ENCODE assay signal across 10 cellular contexts in the genomic region with DNA sequence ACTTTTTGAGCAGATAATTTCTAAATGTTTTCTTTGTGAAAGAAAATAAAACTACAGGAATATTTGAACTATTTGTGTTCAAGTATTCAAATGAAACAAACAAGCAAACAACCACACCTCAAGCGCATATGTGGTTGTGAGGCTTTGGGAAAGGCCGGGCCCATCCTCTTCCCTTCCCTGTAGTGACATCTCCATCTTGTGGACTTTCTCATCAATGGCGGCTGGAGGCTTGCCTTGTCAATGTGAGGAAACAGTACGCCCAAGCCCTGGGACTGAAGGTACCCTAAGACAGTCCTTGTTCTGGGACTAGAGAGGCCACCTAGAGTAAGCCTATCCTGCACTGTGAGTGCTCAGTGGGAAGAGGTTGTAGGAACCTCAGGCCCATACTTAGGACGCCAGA.
DNase-seq lines count a peak whose midpoint lies in the region; ATAC-seq, FAIRE-seq and TF ChIP-seq lines count a peak whose summit lies in the region.
"Had no signal": no experiment of that assay in that cellular context is flagged by ENCODE, and none has a peak within 500 bp of the region (broad histone marks: within the 10 kb centered on the region; RNA-seq: fewer than 3 reads in every experiment).

No MANE protein-coding gene starts in this region.

- H4K91ac ChIP-seq in IMR-90 (ENCODE audit: insufficient read depth, low read depth, low read length), result peak overlapping the region; percentile 55; the same call in 1 of the 2 replicates
- no peak overlapping the region for H4K91ac ChIP-seq in neuronal stem cell (ENCODE audit: low read depth, low read length, poor library complexity)

- H3K4me3 Mint-ChIP-seq in activated T-cell treated with anti-CD3 and anti-CD28 coated beads, Interleukin-2, amount 50 U/mL, for 24 hours, result no peak overlapping the region
- H3K4me3 Mint-ChIP-seq: activated T-helper 1 cell treated with anti-CD3 and anti-CD28 coated beads, Interleukin-12 subunit alpha, Interleukin-12 subunit beta, Interleukin-2, Interleukin-4 antibody, amounts not matched to agents 30 ng/mL and 10 ng/mL and 1 ng/mL, durations not matched to agents 14 hours and 24 hours and 36 hours had no signal

- no peak for FAIRE-seq in K562 (lab: Jason Lieb, UNC)

- no peaks in the 10 kb centered on the region for H3K27me3 ChIP-seq in IMR-90 (ENCODE audit: control insufficient read depth, insufficient read depth, low read length)
- peaks cover 4 to 13% of the 10 kb centered on the region in 2 experiments; a peak in 3 of 5 replicates for H3K27me3 ChIP-seq in K562 (ENCODE audit: control insufficient read depth in 2 of 2, insufficient read depth in 2 of 2, low read length in 2 of 2)
- no peaks in the 10 kb centered on the region for H3K27me3 ChIP-seq in neuronal stem cell (ENCODE audit: control insufficient read depth in 3 of 3, insufficient read depth in 3 of 3, low read depth in 1 of 3, low read length in 3 of 3)

- dilution Hi-C loops in IMR-90 (cut with HindIII; ENCODE audit: low sequenced_read_pairs, unreplicated experiment), result no loop called here

- WGBS in IMR-90 (ENCODE audit: extremely low coverage in 2 of 2, insufficient read length in 1 of 2), 2 experiments, result no CpG with 5 or more reads among the region's 5 CpGs
- WGBS in K562 (ENCODE audit: insufficient coverage, low coverage, missing lambda C conversion rate), result 6% methylated on average over 5 of the region's 5 CpGs
- no CpG with 5 or more reads among the region's 5 CpGs for WGBS in neuronal stem cell (ENCODE audit: extremely low coverage in 2 of 2, insufficient read length in 2 of 2, insufficient replicate concordance in 1 of 2), 2 donors

- H3K27me3 Mint-ChIP-seq in activated T-cell treated with anti-CD3 and anti-CD28 coated beads, Interleukin-2, amount 50 U/mL, for 24 hours, result peaks cover 15% of the 10 kb centered on the region

- no peak overlapping the region for H2BK15ac ChIP-seq in IMR-90 (ENCODE audit: low read depth, low read length)
- no peak overlapping the region for H2BK15ac ChIP-seq in neuronal stem cell (ENCODE audit: low read length)

- H3K79me2 ChIP-seq in K562 (ENCODE audit: control insufficient read depth, insufficient read depth, low read length), result no peaks in the 10 kb centered on the region

- H3K4me1 ChIP-seq in IMR-90 (ENCODE audit: control insufficient read depth, insufficient read depth, low read length) (peaks cover 6% of the 10 kb centered on the region), K562 (replicated peaks in 1 of 2; ENCODE audit: control insufficient read depth in 2 of 2, insufficient read depth in 2 of 2, low read length in 2 of 2) (no peaks in the 10 kb centered on the region), neuronal stem cell (ENCODE audit: control insufficient read depth in 2 of 2, insufficient read depth in 1 of 2, low read depth in 1 of 2, low read length in 2 of 2) (no peaks in the 10 kb centered on the region)

- H3K9me1 ChIP-seq in IMR-90 (ENCODE audit: insufficient read depth, low read length) (peaks cover 22% of the 10 kb centered on the region), K562 (ENCODE audit: control insufficient read depth, insufficient read depth, low read length) (no peaks in the 10 kb centered on the region)

- H3K79me1 ChIP-seq in IMR-90 (ENCODE audit: low read depth in 1 of 2, low read length in 2 of 2) (no peaks in the 10 kb centered on the region), neuronal stem cell (ENCODE audit: low read depth, low read length) (no peaks in the 10 kb centered on the region)

- no peaks in the 10 kb centered on the region for H3K4me1 Mint-ChIP-seq in activated T-cell treated with anti-CD3 and anti-CD28 coated beads, Interleukin-2, amount 50 U/mL, for 24 hours (ENCODE audit: low read depth)

- no peak overlapping the region for H3K27ac ChIP-seq in IMR-90 (ENCODE audit: insufficient read depth, low read length)
- no peak overlapping the region for H3K27ac ChIP-seq in K562 (ENCODE audit: extremely low read depth, low read depth, low read length)
- H3K27ac ChIP-seq in neuronal stem cell (replicated peaks; ENCODE audit: low read length), result no peak overlapping the region
- H3K27ac ChIP-seq: 22Rv1 had no signal

- ATAC-seq in IMR-90 (ENCODE audit: low read depth) (peak; percentile 73), K562 (peak; percentile 74), GM19351 (IDR thresholded peaks at IDR 0.05; ENCODE audit: unreplicated experiment) (no peak)

- peak overlapping the region; percentile 51 for H2AK5ac ChIP-seq in IMR-90 (ENCODE audit: low read depth, low read length)
- no peak overlapping the region for H2AK5ac ChIP-seq in neuronal stem cell (ENCODE audit: low read depth, low read length)

- in situ Hi-C loops in IMR-90 (cut with MboI; ENCODE audit: low sequenced_read_pairs), result no loop called here
- in situ Hi-C loops in K562 (cut with MboI), result no loop called here

- BruUV-seq in IMR-90 (replicated peaks; lab: Mats Ljungman, UMichigan), result no TSS peak
- BruUV-seq in K562 (replicated peaks; lab: Mats Ljungman, UMichigan), result no TSS peak

- no peak overlapping the region for H3K27ac Mint-ChIP-seq in activated T-cell treated with anti-CD3 and anti-CD28 coated beads, Interleukin-2, amount 50 U/mL, for 24 hours
- H3K27ac Mint-ChIP-seq: activated T-helper 1 cell treated with anti-CD3 and anti-CD28 coated beads, Interleukin-12 subunit alpha, Interleukin-12 subunit beta, Interleukin-2, Interleukin-4 antibody, amounts not matched to agents 30 ng/mL and 10 ng/mL and 1 ng/mL, durations not matched to agents 14 hours and 24 hours and 36 hours had no signal

- no peak overlapping the region for H4K5ac ChIP-seq in IMR-90 (ENCODE audit: low read depth, low read length)

- H3K18ac ChIP-seq in IMR-90 (ENCODE audit: low read depth, low read length) (no peak overlapping the region), neuronal stem cell (ENCODE audit: low read length) (peak overlapping the region; percentile 9)

- H3K9me3 ChIP-seq in IMR-90 (ENCODE audit: control insufficient read depth, insufficient read depth, low read length) (no peaks in the 10 kb centered on the region), K562 (replicated peaks; ENCODE audit: control insufficient read depth, insufficient read depth, low read depth, low read length) (no peaks in the 10 kb centered on the region), neuronal stem cell (replicated peaks in 1 of 2; ENCODE audit: control insufficient read depth in 2 of 2, insufficient read depth in 1 of 2, low read depth in 1 of 2, low read length in 2 of 2) (peaks cover 0 to 2% of the 10 kb centered on the region in 2 donors)

- CTCF ChIA-PET in IMR-90 (lab: Yijun Ruan, JAX), result interaction anchor here (1.2 kb wide), 1 partner anchor 26 kb away, joined by 4 read pairs; no protein-coding TSS in a partner anchor
- CTCF ChIA-PET in K562 (lab: Yijun Ruan, JAX; ENCODE audit: low intra/inter-chr PET ratio), result no interaction called here

- intact Hi-C loops in IMR-90 (cut with micrococcal nuclease), result loop anchor here (2.0 to 10.0 kb wide), 2 partner anchors 365 to 567 kb away; partner anchors contain the start of gene FHOD3
- intact Hi-C loops in K562 (cut with micrococcal nuclease), result no loop called here

- no peak overlapping the region for H3K23ac ChIP-seq in IMR-90 (ENCODE audit: low read depth, low read length)
- no peak overlapping the region for H3K23ac ChIP-seq in neuronal stem cell (ENCODE audit: low read depth, low read length, poor library complexity)

- H2AFZ ChIP-seq in IMR-90 (replicated peaks; ENCODE audit: low read length, poor library complexity), result peak overlapping the region; percentile 34
- no peak overlapping the region for H2AFZ ChIP-seq in K562 (ENCODE audit: low read depth, low read length)
- no peak overlapping the region for H2AFZ ChIP-seq in neuronal stem cell (ENCODE audit: low read length)

- H4K8ac ChIP-seq in IMR-90 (ENCODE audit: low read depth in 2 of 2, low read length in 2 of 2) (peak overlapping the region in 1 of 2 experiments; percentile 46; a peak in 1 of 4 replicates), neuronal stem cell (ENCODE audit: low read depth, low read length) (no peak overlapping the region)

- H3K9me3 Mint-ChIP-seq in activated T-cell treated with anti-CD3 and anti-CD28 coated beads, Interleukin-2, amount 50 U/mL, for 24 hours, result no peaks in the 10 kb centered on the region
- H3K9me3 Mint-ChIP-seq: activated T-helper 1 cell treated with anti-CD3 and anti-CD28 coated beads, Interleukin-12 subunit alpha, Interleukin-12 subunit beta, Interleukin-2, Interleukin-4 antibody, amounts not matched to agents 30 ng/mL and 10 ng/mL and 1 ng/mL, durations not matched to agents 14 hours and 24 hours and 36 hours had no signal

- H3K4ac ChIP-seq in IMR-90 (ENCODE audit: low read depth, low read length) (no peak overlapping the region), neuronal stem cell (ENCODE audit: low read length) (no peak overlapping the region)

- no peak overlapping the region for H2AK9ac ChIP-seq in IMR-90 (replicated peaks; ENCODE audit: low read depth, low read length, poor library complexity)

- H3K4me2 ChIP-seq in IMR-90 (ENCODE audit: low read depth, low read length), result no peak overlapping the region
- H3K4me2 ChIP-seq in K562 (ENCODE audit: insufficient read depth, low read length), result no peak overlapping the region
- no peak overlapping the region for H3K4me2 ChIP-seq in neuronal stem cell (ENCODE audit: insufficient read depth, low read length, poor library complexity, severe bottlenecking)

- TF ChIP-seq POLR2A in IMR-90 (IDR thresholded peaks at IDR 0.05; ENCODE audit: low read depth, low read length), result no peak
- no peak for TF ChIP-seq POLR2A in K562 (conservative IDR thresholded peaks at IDR 0.05)

- TF ChIP-seq RAD21 in IMR-90 (IDR thresholded peaks at IDR 0.05; ENCODE audit: low read length) (peak; percentile 67), K562 (CRISPR knock-in tag; conservative IDR thresholded peaks at IDR 0.05 in 1 of 2, IDR thresholded peaks at IDR 0.05 in 1 of 2) (peak; percentile 19 to 55; a peak in 3 of 4 replicates)

- H2BK20ac ChIP-seq in IMR-90 (ENCODE audit: low read depth, low read length), result no peak overlapping the region

- no peak overlapping the region for H2BK12ac ChIP-seq in neuronal stem cell (ENCODE audit: low read length)

- H3K4me3 ChIP-seq in IMR-90 (ENCODE audit: insufficient read depth, low read depth, low read length) (no peak overlapping the region), K562 (no peak overlapping the region), neuronal stem cell (ENCODE audit: low read length in 2 of 2) (no peak overlapping the region)

- no peak for TF ChIP-seq EP300 in K562 (IDR thresholded peaks at IDR 0.05; ENCODE audit: low read length)

- peak; percentile 48 for TF ChIP-seq CTCF in IMR-90 (conservative IDR thresholded peaks at IDR 0.05; ENCODE audit: low read depth, low read length)
- TF ChIP-seq CTCF in K562 (IDR thresholded peaks at IDR 0.05 in 2 of 3, conservative IDR thresholded peaks at IDR 0.05 in 1 of 3; ENCODE audit: insufficient read depth in 2 of 3, low read depth in 1 of 3, low read length in 3 of 3), result peak in 2 of 3 experiments; percentile 23 to 42; a peak in 3 of 6 replicates

- H3K36me3 Mint-ChIP-seq in activated T-cell treated with anti-CD3 and anti-CD28 coated beads, Interleukin-2, amount 50 U/mL, for 24 hours (ENCODE audit: low read depth), result no peaks in the 10 kb centered on the region

- H3K56ac ChIP-seq in IMR-90 (ENCODE audit: extremely low read depth, insufficient read depth, low read length), result no peak overlapping the region

- H2BK5ac ChIP-seq in IMR-90 (ENCODE audit: low read depth, low read length, poor library complexity, severe bottlenecking) (no peak overlapping the region), neuronal stem cell (ENCODE audit: low read length) (no peak overlapping the region)

- H4K20me1 ChIP-seq in IMR-90 (ENCODE audit: insufficient read depth, low read length), result no peaks in the 10 kb centered on the region
- H4K20me1 ChIP-seq in K562 (replicated peaks; ENCODE audit: control insufficient read depth, insufficient read depth, low read length), result no peaks in the 10 kb centered on the region; the same call in 1 of the 2 replicates

- POLR2A ChIA-PET in IMR-90 (lab: Charles Lee; ENCODE audit: unreplicated experiment), result no interaction called here
- POLR2A ChIA-PET in K562 (lab: Yijun Ruan, JAX), result no interaction called here

- DNase-seq in DMS 273 (lab: John Stamatoyannopoulos, UW; ENCODE audit: unreplicated experiment), result peak; percentile 43
- DNase-seq in DMS 273 treated with DMSO at 0.1 percent for 48 hours (lab: John Stamatoyannopoulos, UW), result no peak
- peak; percentile 28 for DNase-seq in IMR-90
- DNase-seq in K562 (ENCODE audit: extremely low read depth in 1 of 4, low spot score in 3 of 4), result peak in 1 of 4 experiments; percentile 29
- no peak for DNase-seq in neuronal stem cell (ENCODE audit: low spot score)
- DNase-seq in activated gamma-delta T cell treated with Interleukin-2 at 50 U/mL for 16 hours, result no peak
- DNase-seq in activated T-cell treated with anti-CD3 and anti-CD28 coated beads, Interleukin-2, amount 50 U/mL, for 24 hours, result no peak

- H2BK120ac ChIP-seq in IMR-90 (ENCODE audit: low read depth, low read length) (no peak overlapping the region), neuronal stem cell (ENCODE audit: low read depth, low read length) (no peak overlapping the region)

- no peak overlapping the region for H3K14ac ChIP-seq in IMR-90 (replicated peaks; ENCODE audit: low read depth, low read length)
- no peak overlapping the region for H3K14ac ChIP-seq in neuronal stem cell (ENCODE audit: low read length)

- H3K36me3 ChIP-seq in IMR-90 (ENCODE audit: control insufficient read depth, insufficient read depth, low read length) (peaks cover 2% of the 10 kb centered on the region; the same call in 1 of the 2 replicates), K562 (ENCODE audit: control insufficient read depth, insufficient read depth, low read length) (no peaks in the 10 kb centered on the region), neuronal stem cell (replicated peaks in 1 of 2; ENCODE audit: control insufficient read depth in 2 of 2, insufficient read depth in 2 of 2, low read length in 2 of 2) (peaks cover 12 to 53% of the 10 kb centered on the region in 2 donors)

- no peak overlapping the region for H3K9ac ChIP-seq in IMR-90 (ENCODE audit: low read depth, low read length)
- no peak overlapping the region for H3K9ac ChIP-seq in K562 (ENCODE audit: insufficient read depth in 1 of 2, low read depth in 2 of 2, low read length in 2 of 2)
- no peak overlapping the region for H3K9ac ChIP-seq in neuronal stem cell (ENCODE audit: low read depth, low read length, poor library complexity)

Comparison
In these comparisons a context has a peak if more than half of its experiments do, and no peak if none do; other contexts are left out.
1. DNase-seq: peak in DMS 273 (single experiment) and IMR-90 (single experiment); none in DMS 273 treated with DMSO at 0.1 percent for 48 hours (single experiment), neuronal stem cell (single experiment), activated gamma-delta T cell treated with Interleukin-2 at 50 U/mL for 16 hours (single experiment) and activated T-cell treated with anti-CD3 and anti-CD28 coated beads, Interleukin-2, amount 50 U/mL, for 24 hours (single experiment).